8 cellular contexts compared by ENCODE assay signal in the genomic region with DNA sequence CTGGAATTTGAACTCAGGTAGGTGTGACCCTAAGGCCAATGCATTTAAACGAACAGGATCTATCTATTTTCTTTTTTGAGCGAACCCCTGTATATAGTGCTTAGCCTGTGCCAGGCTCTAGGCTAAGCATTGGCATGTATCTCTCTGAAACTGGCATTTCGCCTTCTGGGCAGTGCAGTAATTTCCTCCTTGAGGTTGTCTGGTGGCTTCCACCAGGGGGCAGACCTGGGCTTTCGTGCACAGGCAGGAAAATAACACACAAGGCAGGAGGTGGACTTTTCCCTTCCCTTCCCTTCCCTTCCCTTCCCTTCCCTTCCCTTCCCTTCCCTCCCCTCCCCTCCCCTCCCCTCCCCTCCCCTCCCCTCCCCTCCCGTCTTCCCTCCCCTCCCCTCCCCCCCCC. TPM values are rescaled to one million over a fixed set of nuclear protein-coding genes. Genes with fewer than 3 reads are reported as not detected.
A peak's percentile ranks its signal among the peaks of the same experiment; 100 is the strongest.
DNase-seq lines count a peak whose midpoint lies in the region; ATAC-seq and TF ChIP-seq lines count a peak whose summit lies in the region.

No MANE protein-coding gene starts in this region.

- H3K27ac ChIP-seq in IMR-90 (ENCODE audit: insufficient read depth, low read length) (no peak overlapping the region), RWPE1 (no peak overlapping the region), gastroesophageal sphincter (no peak overlapping the region), tibial artery (no peak overlapping the region)

- peak; percentile 92 for ATAC-seq in IMR-90 (ENCODE audit: low read depth)
- peak; percentile 43 for ATAC-seq in gastroesophageal sphincter
- no peak for ATAC-seq in GM19467 (IDR thresholded peaks at IDR 0.05; ENCODE audit: unreplicated experiment)

- H3K27me3 ChIP-seq in Caco-2 (replicated peaks; ENCODE audit: control insufficient read depth, insufficient read depth, low read length): no peaks in the 10 kb centered on the region
- no peaks in the 10 kb centered on the region for H3K27me3 ChIP-seq in IMR-90 (ENCODE audit: control insufficient read depth, insufficient read depth, low read length)
- H3K27me3 ChIP-seq in gastroesophageal sphincter: peaks cover 23% of the 10 kb centered on the region
- peaks cover 0 to 15% of the 10 kb centered on the region in 2 donors for H3K27me3 ChIP-seq in tibial artery

- dilution Hi-C loops in IMR-90 (cut with HindIII; ENCODE audit: low sequenced_read_pairs, unreplicated experiment): no loop called here

- no peak overlapping the region for H2BK15ac ChIP-seq in IMR-90 (ENCODE audit: low read depth, low read length)

- no peak overlapping the region for H3K56ac ChIP-seq in IMR-90 (ENCODE audit: extremely low read depth, insufficient read depth, low read length)

- H3K9me3 Mint-ChIP-seq in Caco-2 (ENCODE audit: unreplicated experiment): no peaks in the 10 kb centered on the region
- no peaks in the 10 kb centered on the region for H3K9me3 Mint-ChIP-seq in osteocyte (ENCODE audit: unreplicated experiment)

- no peak overlapping the region for H2AK9ac ChIP-seq in IMR-90 (replicated peaks; ENCODE audit: low read depth, low read length, poor library complexity)

- H3K36me3 ChIP-seq in Caco-2 (ENCODE audit: control insufficient read depth, insufficient read depth, low read length) (no peaks in the 10 kb centered on the region), IMR-90 (ENCODE audit: control insufficient read depth, insufficient read depth, low read length) (no peaks in the 10 kb centered on the region), gastroesophageal sphincter (no peaks in the 10 kb centered on the region), tibial artery (no peaks in the 10 kb centered on the region)

- H3K4me3 ChIP-seq in Caco-2 (ENCODE audit: low read depth, low read length) (no peak overlapping the region), IMR-90 (ENCODE audit: insufficient read depth, low read depth, low read length) (no peak overlapping the region), gastroesophageal sphincter (no peak overlapping the region), tibial artery (no peak overlapping the region)

- TF ChIP-seq EP300 in gastroesophageal sphincter (IDR thresholded peaks at IDR 0.05): no peak

- H3K4me1 ChIP-seq in Caco-2 (no peaks in the 10 kb centered on the region), IMR-90 (ENCODE audit: control insufficient read depth, insufficient read depth, low read length) (no peaks in the 10 kb centered on the region), gastroesophageal sphincter (peaks cover 0 to 8% (median 0%) of the 10 kb centered on the region in 3 donors), tibial artery (peaks cover 0 to 10% (median 0%) of the 10 kb centered on the region in 4 donors)

- H4K8ac ChIP-seq in IMR-90 (ENCODE audit: low read depth in 2 of 2, low read length in 2 of 2): no peak overlapping the region

- peak; percentile 55 to 59 for DNase-seq in Caco-2
- DNase-seq in IMR-90: peak; percentile 51
- peak; percentile 63 for DNase-seq in RWPE1 (ENCODE audit: low spot score)
- DNase-seq in activated effector memory CD4-positive, alpha-beta T cell treated with Interleukin-2 at 50 U/mL for 16 hours: peak; percentile 56
- DNase-seq in osteocyte (ENCODE audit: extremely low spot score, unreplicated experiment): no peak
- peak; percentile 66 to 80 for DNase-seq in tibial artery

- no peaks in the 10 kb centered on the region for H4K20me1 ChIP-seq in IMR-90 (ENCODE audit: insufficient read depth, low read length)

- H3K4me1 Mint-ChIP-seq in Caco-2 (ENCODE audit: low read depth, unreplicated experiment) (no peaks in the 10 kb centered on the region), osteocyte (ENCODE audit: unreplicated experiment) (no peaks in the 10 kb centered on the region)

- no peak overlapping the region for H2BK120ac ChIP-seq in IMR-90 (ENCODE audit: low read depth, low read length)

- TF ChIP-seq POLR2A in IMR-90 (IDR thresholded peaks at IDR 0.05; ENCODE audit: low read depth, low read length) (no peak), gastroesophageal sphincter (IDR thresholded peaks at IDR 0.05) (no peak)

- TF ChIP-seq CTCF in Caco-2 (IDR thresholded peaks at IDR 0.05; ENCODE audit: insufficient read depth in 1 of 2, low read depth in 1 of 2, low read length in 1 of 2, severe bottlenecking in 1 of 2, unreplicated experiment in 1 of 2) (peak; percentile 36 to 65), IMR-90 (conservative IDR thresholded peaks at IDR 0.05; ENCODE audit: low read depth, low read length) (peak; percentile 72), RWPE1 (conservative IDR thresholded peaks at IDR 0.05; ENCODE audit: low read depth) (peak; percentile 45), gastroesophageal sphincter (IDR thresholded peaks at IDR 0.05) (peak; percentile 49 to 73 (median 68)), osteocyte (IDR thresholded peaks at IDR 0.05) (peak; percentile 64), tibial artery (IDR thresholded peaks at IDR 0.05) (peak; percentile 49 to 60)

- TF ChIP-seq RAD21 in IMR-90 (IDR thresholded peaks at IDR 0.05; ENCODE audit: low read length): peak; percentile 68

- 0% methylated on average over 1 of the region's 5 CpGs; no CpG with 5 or more reads in 1 of the 2 experiments for WGBS in IMR-90 (ENCODE audit: extremely low coverage in 2 of 2, insufficient read length in 1 of 2), 2 experiments
- 16 to 19% methylated on average over 3 of the region's 5 CpGs for WGBS in gastroesophageal sphincter (ENCODE audit: low coverage in 1 of 2), 2 donors

- H3K9me1 ChIP-seq in IMR-90 (ENCODE audit: insufficient read depth, low read length): no peaks in the 10 kb centered on the region

- H3K27me3 Mint-ChIP-seq in Caco-2 (ENCODE audit: insufficient read depth, unreplicated experiment) (peaks cover 15% of the 10 kb centered on the region), osteocyte (ENCODE audit: unreplicated experiment) (peaks cover 8% of the 10 kb centered on the region)

- no peak overlapping the region for H2AK5ac ChIP-seq in IMR-90 (ENCODE audit: low read depth, low read length)

- in situ Hi-C loops in IMR-90 (cut with MboI; ENCODE audit: low sequenced_read_pairs): loop anchor here (10.0 kb wide), 2 partner anchors 213 to 703 kb away; no protein-coding TSS in a partner anchor

- CTCF ChIA-PET in Caco-2 (lab: Charles Lee): no interaction called here
- CTCF ChIA-PET in IMR-90 (lab: Yijun Ruan, JAX): interaction anchor here (1.2 kb wide), 1 partner anchor 14 kb away, joined by 3 read pairs; no protein-coding TSS in a partner anchor
- CTCF ChIA-PET in RWPE1 (lab: Yijun Ruan, JAX): interaction anchor here (0.6 to 1.2 kb wide), 9 partner anchors 10 to 484 kb away, joined by 3 to 4 read pairs (median 3); no protein-coding TSS in a partner anchor

- POLR2A ChIA-PET in Caco-2 (lab: Charles Lee): no interaction called here
- POLR2A ChIA-PET in IMR-90 (lab: Charles Lee; ENCODE audit: unreplicated experiment): no interaction called here
- POLR2A ChIA-PET in RWPE1 (lab: Yijun Ruan, JAX; ENCODE audit: low non-redundant PET): no interaction called here

- no peak overlapping the region for H4K91ac ChIP-seq in IMR-90 (ENCODE audit: insufficient read depth, low read depth, low read length)

- no peak overlapping the region for H3K4me2 ChIP-seq in IMR-90 (ENCODE audit: low read depth, low read length)

- no peak overlapping the region for H3K18ac ChIP-seq in IMR-90 (ENCODE audit: low read depth, low read length)

- H3K14ac ChIP-seq in IMR-90 (replicated peaks; ENCODE audit: low read depth, low read length): no peak overlapping the region

- no peak overlapping the region for H2BK5ac ChIP-seq in IMR-90 (ENCODE audit: low read depth, low read length, poor library complexity, severe bottlenecking)

- H2AFZ ChIP-seq in IMR-90 (replicated peaks; ENCODE audit: low read length, poor library complexity): no peak overlapping the region

- no peaks in the 10 kb centered on the region for H3K79me1 ChIP-seq in IMR-90 (ENCODE audit: low read depth in 1 of 2, low read length in 2 of 2)

- intact Hi-C loops in Caco-2 (cut with micrococcal nuclease; ENCODE audit: unreplicated experiment) (loop anchor here (2.0 kb wide), 1 partner anchor 209 kb away; no protein-coding TSS in a partner anchor), IMR-90 (cut with micrococcal nuclease) (loop anchor here (1.0 kb wide), 3 partner anchors 209 to 703 kb away; no protein-coding TSS in a partner anchor), tibial artery (cut with DNase I; ENCODE audit: low total_unique reads) (loop anchor here (5.0 kb wide), 2 partner anchors 211 to 236 kb away; no protein-coding TSS in a partner anchor)

- H3K4ac ChIP-seq in IMR-90 (ENCODE audit: low read depth, low read length): no peak overlapping the region

- no peak overlapping the region for H3K9ac ChIP-seq in IMR-90 (ENCODE audit: low read depth, low read length)

- no peak overlapping the region for H4K5ac ChIP-seq in IMR-90 (ENCODE audit: low read depth, low read length)

- no TSS peak for BruUV-seq in Caco-2 (replicated peaks; lab: Mats Ljungman, UMichigan)
- no TSS peak for BruUV-seq in IMR-90 (replicated peaks; lab: Mats Ljungman, UMichigan)

- no peaks in the 10 kb centered on the region for H3K9me3 ChIP-seq in Caco-2
- H3K9me3 ChIP-seq in IMR-90 (ENCODE audit: control insufficient read depth, insufficient read depth, low read length): no peaks in the 10 kb centered on the region
- H3K9me3 ChIP-seq in gastroesophageal sphincter: no peaks in the 10 kb centered on the region
- H3K9me3 ChIP-seq in tibial artery: no peaks in the 10 kb centered on the region

- H3K27ac Mint-ChIP-seq in Caco-2 (ENCODE audit: unreplicated experiment) (no peak overlapping the region), osteocyte (ENCODE audit: unreplicated experiment) (no peak overlapping the region)

- H3K23ac ChIP-seq in IMR-90 (ENCODE audit: low read depth, low read length): no peak overlapping the region

- H3K4me3 Mint-ChIP-seq in Caco-2 (ENCODE audit: unreplicated experiment) (no peak overlapping the region), osteocyte (ENCODE audit: unreplicated experiment) (no peak overlapping the region)

- no peak overlapping the region for H2BK20ac ChIP-seq in IMR-90 (ENCODE audit: low read depth, low read length)

- H3K36me3 Mint-ChIP-seq in Caco-2 (ENCODE audit: insufficient read depth, unreplicated experiment) (no peaks in the 10 kb centered on the region), osteocyte (ENCODE audit: unreplicated experiment) (no peaks in the 10 kb centered on the region)

RNA-seq across cellular contexts. Expression of a gene that starts 34.4 kb away (rescaled TPM):
- total RNA-seq in Caco-2 (2022) (not detected in 2 replicates), IMR-90 (2012; rRNA removed) (under 0.01 TPM in 1 of 2 replicates, not detected in the other), gastroesophageal sphincter (10 to 100 TPM; 10.7 to 23.9 (median 18.2) TPM), osteocyte (not detected in 2 replicates)
- polyA plus RNA-seq in IMR-90 (2012; rRNA removed): not detected in 2 replicates
- polyA plus RNA-seq in IMR-90 (2012; cell fraction: cytosol; rRNA removed): not detected in 2 replicates
- not detected in 2 replicates for polyA plus RNA-seq in IMR-90 (2012; cell fraction: nucleus; rRNA removed; ENCODE audit: low replicate concordance)

RNA-seq across cellular contexts. Expression of a gene that starts 46.6 kb away (rescaled TPM):
- total RNA-seq in Caco-2 (2022): not detected in 2 replicates
- not detected in 2 replicates for total RNA-seq in IMR-90 (2012; rRNA removed)
- not detected in 2 replicates for polyA plus RNA-seq in IMR-90 (2012; rRNA removed)
- polyA plus RNA-seq in IMR-90 (2012; cell fraction: cytosol; rRNA removed): not detected in 2 replicates
- not detected in 2 replicates for polyA plus RNA-seq in IMR-90 (2012; cell fraction: nucleus; rRNA removed; ENCODE audit: low replicate concordance)
- not detected for total RNA-seq in gastroesophageal sphincter
- total RNA-seq in osteocyte: not detected in 2 replicates

Comparison
In these comparisons a context has a peak if more than half of its experiments do, and no peak if none do; other contexts are left out.
1. RNA of a gene that starts 34.4 kb away (total RNA-seq): 10.7 to 23.9 TPM in gastroesophageal sphincter; not detected in Caco-2, under 0.01 TPM in IMR-90 and not detected in osteocyte; every median in the first group is over 10 times any median in the second.
2. Peak in every context shown above with its lines, with median percentiles within 50 percentile points of each other: CTCF ChIP-seq.